11 cellular contexts compared by ENCODE assay signal in the genomic region with DNA sequence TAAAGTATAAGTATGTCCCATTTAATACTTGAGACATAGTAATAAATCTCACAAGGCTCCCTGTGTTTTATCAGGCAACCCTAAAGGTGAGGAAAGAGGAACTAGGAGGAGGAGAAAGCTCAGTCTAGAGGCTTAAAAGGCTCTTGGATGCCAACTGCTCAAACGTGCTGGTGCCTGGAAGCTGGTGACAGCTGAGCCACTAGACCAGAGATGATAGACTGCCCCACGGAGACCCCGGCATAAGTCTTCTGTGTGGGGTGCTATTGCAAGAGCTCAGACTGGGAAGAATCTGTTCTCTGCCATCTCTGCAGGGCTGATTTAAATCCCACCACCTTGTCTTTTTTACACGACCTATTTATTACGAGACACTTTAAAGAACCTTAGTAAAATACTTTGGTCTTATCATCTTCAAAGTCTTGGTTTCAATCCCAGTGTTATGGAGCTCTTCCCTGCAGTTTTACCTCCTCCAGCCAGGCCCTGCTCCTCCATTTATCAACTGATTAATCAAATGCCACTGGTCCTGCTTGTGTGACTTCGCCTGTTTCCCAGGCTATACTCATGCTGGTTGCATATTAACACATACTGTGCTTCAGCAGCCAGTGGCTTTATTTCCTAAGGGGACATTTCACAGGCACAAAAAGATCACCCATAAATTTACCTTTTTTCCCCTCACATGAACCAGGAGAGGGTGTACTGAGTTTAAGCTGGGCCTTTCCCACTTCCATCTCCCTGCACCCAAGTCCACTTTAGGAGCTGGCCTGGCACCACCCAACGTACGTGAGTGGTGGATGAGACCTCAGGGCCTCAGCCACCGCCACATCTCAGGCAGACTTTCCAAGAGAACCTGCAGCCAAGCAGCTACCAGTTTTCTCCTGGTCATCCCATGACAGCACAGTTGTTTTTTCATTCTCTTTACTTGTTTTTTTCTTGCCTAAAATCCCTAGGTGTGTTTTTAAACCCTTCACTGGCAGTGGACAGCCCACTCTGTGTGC. TPM values are rescaled to one million over a fixed set of nuclear protein-coding genes. Genes with fewer than 3 reads are reported as not detected.
A peak's percentile ranks its signal among the peaks of the same experiment; 100 is the strongest.
DNase-seq lines count a peak whose midpoint lies in the region; ATAC-seq and TF ChIP-seq lines count a peak whose summit lies in the region.
"Had no signal": no experiment of that assay in that cellular context is flagged by ENCODE, and none has a peak within 500 bp of the region (broad histone marks: within the 10 kb centered on the region; RNA-seq: fewer than 3 reads in every experiment).

No MANE protein-coding gene starts in this region.

- TF ChIP-seq CTCF in foreskin keratinocyte (conservative IDR thresholded peaks at IDR 0.05) (no peak), osteoblast (IDR thresholded peaks at IDR 0.05; ENCODE audit: extremely low read depth, low read depth, low read length) (no peak), GM10248 (IDR thresholded peaks at IDR 0.05; ENCODE audit: control extremely low read depth, extremely low read depth, low read depth, missing control alignments) (no peak)

- peak; percentile 27 for DNase-seq in AG20443 (ENCODE audit: low spot score)
- DNase-seq in NOMO-1 treated with DMSO at 0.1 percent for 48 hours (lab: John Stamatoyannopoulos, UW; ENCODE audit: unreplicated experiment), result peak; percentile 16
- no peak for DNase-seq in foreskin keratinocyte
- no peak for DNase-seq in osteoblast (ENCODE audit: insufficient read length, low spot score, missing footprints)
- no peak for DNase-seq in GM10248 (ENCODE audit: extremely low spot score)
- no peak for DNase-seq in activated CD4-positive, CD25-positive, alpha-beta regulatory T cell (lab: John Stamatoyannopoulos, UW)
- DNase-seq: stimulated activated CD4-positive, alpha-beta T cell treated with anti-CD3 and anti-CD28 coated beads, Interleukin-15, amount 100 ng/mL, for 24 hours; stimulated activated naive CD8-positive, alpha-beta T cell treated with anti-CD3 and anti-CD28 coated beads, Interleukin-15, Interleukin-2, amounts not matched to agents 100 U/mL and 50 U/mL, for 24 hours had no signal

- ATAC-seq in foreskin keratinocyte (no peak), HG03457 (IDR thresholded peaks at IDR 0.05; ENCODE audit: unreplicated experiment) (no peak), HG03354 (IDR thresholded peaks at IDR 0.05; ENCODE audit: poor library complexity, severe bottlenecking, unreplicated experiment) (no peak)
- ATAC-seq: stimulated activated naive CD8-positive, alpha-beta T cell treated with anti-CD3 and anti-CD28 coated beads, Interleukin-15, Interleukin-2, amounts not matched to agents 100 U/mL and 50 U/mL, for 24 hours had no signal

- H4K20me1 ChIP-seq in osteoblast (ENCODE audit: insufficient read depth, low read length), result no peaks in the 10 kb centered on the region

- no peaks in the 10 kb centered on the region for H3K36me3 ChIP-seq in osteoblast (ENCODE audit: insufficient read depth, low read length)

- no peak overlapping the region for H3K4me3 ChIP-seq in osteoblast (ENCODE audit: insufficient read depth, low read length)

- H3K79me2 ChIP-seq in osteoblast (ENCODE audit: insufficient read depth, low read length), result no peaks in the 10 kb centered on the region

- peak overlapping the region; percentile 95 for H3K27ac ChIP-seq in foreskin keratinocyte
- peak overlapping the region; percentile 95 for H3K27ac ChIP-seq in osteoblast (ENCODE audit: low read depth, low read length)

- POLR2A ChIA-PET in GM10248 (lab: Yijun Ruan, JAX), result no interaction called here

- H3K4me2 ChIP-seq in osteoblast (ENCODE audit: insufficient read depth, low read length), result peak overlapping the region; percentile 97

- H3K27me3 ChIP-seq in foreskin keratinocyte (no peaks in the 10 kb centered on the region), osteoblast (ENCODE audit: insufficient read depth, low read length) (no peaks in the 10 kb centered on the region)

- H2AFZ ChIP-seq in osteoblast (ENCODE audit: low read length), result no peak overlapping the region

- H3K9me3 ChIP-seq in osteoblast (ENCODE audit: low read depth, low read length), result no peaks in the 10 kb centered on the region

- CTCF ChIA-PET in GM10248 (lab: Yijun Ruan, JAX), result interaction anchor here (0.6 to 3.0 kb wide), 23 partner anchors 11 to 651 kb away, joined by 3 to 23 read pairs (median 4); no protein-coding TSS in a partner anchor

- peaks cover 33% of the 10 kb centered on the region for H3K4me1 ChIP-seq in foreskin keratinocyte
- peaks cover 17% of the 10 kb centered on the region for H3K4me1 ChIP-seq in osteoblast (ENCODE audit: insufficient read depth, low read length)

RNA-seq across cellular contexts. Expression of gene ATP12A, which starts 7.8 kb away (rescaled TPM):
- total RNA-seq in foreskin keratinocyte, result 1.2 and 4.2 TPM in 2 replicates
- polyA plus RNA-seq in foreskin keratinocyte, result 0.68 and 1.9 TPM in 2 replicates
- under 0.01 TPM in 1 of 2 replicates, not detected in the other for total RNA-seq in osteoblast
- total RNA-seq: dermis blood vessel endothelial cell had no signal

Comparison
In these comparisons a context has a peak if more than half of its experiments do, and no peak if none do; other contexts are left out.
1. DNase-seq: peak in AG20443 (single experiment) and NOMO-1 treated with DMSO at 0.1 percent for 48 hours (single experiment); none in foreskin keratinocyte (0 of 2), osteoblast (single experiment), GM10248 (single experiment) and activated CD4-positive, CD25-positive, alpha-beta regulatory T cell (0 of 4).